In the genomic region with DNA sequence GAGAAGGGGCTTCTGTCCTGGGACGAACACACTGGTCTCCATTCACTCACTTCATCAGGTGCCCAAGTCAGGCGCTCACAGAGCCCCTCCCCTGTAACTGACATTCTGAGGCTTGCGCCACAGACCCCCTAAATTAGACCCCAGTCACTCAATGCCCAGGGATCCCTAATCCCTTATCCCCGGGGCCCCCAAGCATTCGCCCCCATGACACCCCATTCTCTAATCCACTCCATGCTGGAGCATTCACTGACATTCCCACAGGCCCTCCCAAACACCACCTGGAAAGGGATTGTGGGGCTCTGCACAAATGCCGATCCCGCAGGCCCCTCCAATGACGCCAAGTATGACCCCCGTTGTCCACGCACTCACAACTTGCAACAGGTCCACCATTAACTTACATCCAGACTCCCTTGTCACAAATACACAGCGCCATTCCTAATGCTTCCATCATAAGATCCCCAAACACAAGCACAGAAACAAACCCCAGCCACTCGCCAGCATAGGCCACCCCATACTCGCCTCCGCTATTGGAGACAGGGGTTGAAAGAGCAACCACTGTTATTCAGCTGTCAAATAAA, we compare ENCODE assay signal across 1 cellular context.
TF ChIP-seq lines count a peak whose summit lies in the region.

No MANE protein-coding gene starts in this region.

TF ChIP-seq in H1, 55 proteins besides CTCF, POLR2A, EP300 and RAD21:
- no peak for TF ChIP-seq CREB1 (IDR thresholded peaks at IDR 0.05)
